1 cellular context compared by ENCODE assay signal in genomic region chr16:12529582-12529981, GRCh38.
TF ChIP-seq lines count a peak whose summit lies in the region.

No MANE protein-coding gene starts in this region.

TF ChIP-seq in IMR-90, 13 proteins besides CTCF, POLR2A, EP300 and RAD21:
- TF ChIP-seq CHD1 (IDR thresholded peaks at IDR 0.05; ENCODE audit: low read depth, low read length) (no peak), MAZ (IDR thresholded peaks at IDR 0.05; ENCODE audit: borderline replicate concordance, low read depth, low read length) (no peak), CEBPB (IDR thresholded peaks at IDR 0.05; ENCODE audit: low read depth, low read length) (no peak), RCOR1 (IDR thresholded peaks at IDR 0.05; ENCODE audit: insufficient replicate concordance, low read length) (no peak)
- TF ChIP-seq, protein P1, sequence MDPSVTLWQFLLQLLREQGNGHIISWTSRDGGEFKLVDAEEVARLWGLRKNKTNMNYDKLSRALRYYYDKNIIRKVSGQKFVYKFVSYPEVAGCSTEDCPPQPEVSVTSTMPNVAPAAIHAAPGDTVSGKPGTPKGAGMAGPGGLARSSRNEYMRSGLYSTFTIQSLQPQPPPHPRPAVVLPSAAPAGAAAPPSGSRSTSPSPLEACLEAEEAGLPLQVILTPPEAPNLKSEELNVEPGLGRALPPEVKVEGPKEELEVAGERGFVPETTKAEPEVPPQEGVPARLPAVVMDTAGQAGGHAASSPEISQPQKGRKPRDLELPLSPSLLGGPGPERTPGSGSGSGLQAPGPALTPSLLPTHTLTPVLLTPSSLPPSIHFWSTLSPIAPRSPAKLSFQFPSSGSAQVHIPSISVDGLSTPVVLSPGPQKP (IDR thresholded peaks at IDR 0.05; ENCODE audit: borderline replicate concordance, low read depth, low read length): no peak
